ENCODE assay signal across 8 cellular contexts in the genomic region with DNA sequence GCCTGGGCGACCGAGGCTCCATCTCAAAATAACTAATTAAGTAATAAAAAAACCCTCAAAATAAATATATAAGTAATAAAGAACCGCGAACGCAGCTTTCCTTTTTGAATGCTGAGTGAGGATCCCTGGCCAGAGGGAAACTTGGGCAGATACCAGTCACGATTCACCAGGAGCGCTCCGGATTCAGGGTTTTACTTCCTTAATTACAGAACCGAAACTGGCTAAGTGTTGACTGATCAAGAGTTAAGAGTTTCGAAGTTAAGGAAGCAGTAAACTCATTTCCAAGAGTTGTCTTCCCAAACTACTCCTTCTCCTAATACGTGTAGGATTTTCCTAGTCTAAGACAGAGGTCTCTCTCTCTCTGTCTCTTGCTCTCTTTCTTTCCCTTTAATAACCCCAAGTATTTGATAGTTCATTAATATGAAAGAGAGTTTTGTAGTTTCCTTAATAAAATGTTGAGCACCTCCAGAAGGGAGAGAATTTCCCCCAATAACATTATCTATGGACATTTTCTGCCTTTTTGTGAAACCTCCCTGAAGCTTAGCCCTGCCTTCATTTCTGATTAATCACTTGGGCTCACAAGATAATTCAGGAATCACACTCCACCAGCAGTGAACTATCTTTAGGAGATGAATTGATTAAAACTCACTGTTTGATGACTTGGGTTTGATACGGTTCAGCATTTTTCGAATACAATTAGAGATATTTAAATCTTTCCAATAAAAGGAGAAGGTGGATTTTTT.
DNase-seq lines count a peak whose midpoint lies in the region; ATAC-seq and TF ChIP-seq lines count a peak whose summit lies in the region.

No MANE protein-coding gene starts in this region.

- no peak for TF ChIP-seq EP300 in esophagus muscularis mucosa (IDR thresholded peaks at IDR 0.05)

- H3K9ac ChIP-seq in OCI-LY1 (ENCODE audit: low read length) (peak overlapping the region; percentile 28; the same call in 1 of the 2 replicates), parathyroid adenoma (no peak overlapping the region)

- H3K27me3 ChIP-seq in DOHH2 (ENCODE audit: control insufficient read depth, low read length) = no peaks in the 10 kb centered on the region
- no peaks in the 10 kb centered on the region for H3K27me3 ChIP-seq in OCI-LY1 (ENCODE audit: insufficient read depth, low read length)
- H3K27me3 ChIP-seq in esophagus muscularis mucosa = no peaks in the 10 kb centered on the region
- no peaks in the 10 kb centered on the region for H3K27me3 ChIP-seq in parathyroid adenoma (ENCODE audit: control insufficient read depth, insufficient read depth, low read length)

- no peak for DNase-seq in esophagus muscularis mucosa (ENCODE audit: extremely low spot score)
- no peak for DNase-seq in HEK293T (ENCODE audit: extremely low spot score)
- DNase-seq in activated effector memory CD4-positive, alpha-beta T cell treated with Interleukin-2 at 50 U/mL for 16 hours = no peak
- no peak for DNase-seq in NCI-H1048 (lab: John Stamatoyannopoulos, UW)

- H3K27ac ChIP-seq in DOHH2 (ENCODE audit: low read depth, low read length) = peak overlapping the region; percentile 90
- H3K27ac ChIP-seq in OCI-LY1 (ENCODE audit: low read depth, low read length, poor library complexity, severe bottlenecking) = peak overlapping the region; percentile 94
- H3K27ac ChIP-seq in esophagus muscularis mucosa (replicated peaks in 1 of 4) = peak overlapping the region; percentile 5 to 50 (median 30)
- H3K27ac ChIP-seq in parathyroid adenoma = peak overlapping the region; percentile 35

- H3K4me1 ChIP-seq in DOHH2 (ENCODE audit: control insufficient read depth, low read length) (peaks cover 81% of the 10 kb centered on the region), OCI-LY1 (ENCODE audit: insufficient read depth, low read length, severe bottlenecking) (peaks cover 85% of the 10 kb centered on the region), esophagus muscularis mucosa (peaks cover 15 to 27% (median 24%) of the 10 kb centered on the region in 4 donors), parathyroid adenoma (peaks cover 20% of the 10 kb centered on the region)

- intact Hi-C loops in esophagus muscularis mucosa (cut with DNase I) = no loop called here

- H3K36me3 ChIP-seq in DOHH2 (ENCODE audit: control insufficient read depth, low read length) (no peaks in the 10 kb centered on the region), OCI-LY1 (ENCODE audit: insufficient read depth, low read length) (no peaks in the 10 kb centered on the region), esophagus muscularis mucosa (no peaks in the 10 kb centered on the region), parathyroid adenoma (ENCODE audit: control insufficient read depth, insufficient read depth, low read length) (no peaks in the 10 kb centered on the region)

- H3K4me2 ChIP-seq in DOHH2 (ENCODE audit: low read length) (peak overlapping the region; percentile 96), OCI-LY1 (ENCODE audit: low read length) (peak overlapping the region; percentile 59), parathyroid adenoma (ENCODE audit: low read length) (no peak overlapping the region)

- ATAC-seq in GM21825 (IDR thresholded peaks at IDR 0.05; ENCODE audit: unreplicated experiment) = no peak

- POLR2A ChIA-PET in HEK293T (lab: Yijun Ruan, JAX) = interaction anchor here (0.8 kb wide), 1 partner anchor 83 kb away, joined by 3 read pairs; no protein-coding TSS in a partner anchor

- CTCF ChIA-PET in HEK293T (lab: Yijun Ruan, JAX) = no interaction called here

- TF ChIP-seq POLR2A in esophagus muscularis mucosa (IDR thresholded peaks at IDR 0.05; ENCODE audit: low read depth) = no peak

- TF ChIP-seq CTCF in DOHH2 (IDR thresholded peaks at IDR 0.05; ENCODE audit: low read depth, low read length, poor library complexity, severe bottlenecking) = no peak
- no peak for TF ChIP-seq CTCF in OCI-LY1 (IDR thresholded peaks at IDR 0.05; ENCODE audit: low read length)
- TF ChIP-seq CTCF in esophagus muscularis mucosa (IDR thresholded peaks at IDR 0.05) = no peak
- no peak for TF ChIP-seq CTCF in parathyroid adenoma (IDR thresholded peaks at IDR 0.05)

- H3F3A ChIP-seq in DOHH2 (ENCODE audit: control insufficient read depth, insufficient read depth) (peaks cover 52% of the 10 kb centered on the region), OCI-LY1 (ENCODE audit: insufficient read depth, low read length) (no peaks in the 10 kb centered on the region)

- H2AFZ ChIP-seq in OCI-LY1 (ENCODE audit: low read length) (no peak overlapping the region), parathyroid adenoma (peak overlapping the region; percentile 62)

- H3K4me3 ChIP-seq in DOHH2 (ENCODE audit: low read length) = peak overlapping the region; percentile 63
- H3K4me3 ChIP-seq in OCI-LY1 (ENCODE audit: low read depth, low read length, poor library complexity, severe bottlenecking) = peak overlapping the region; percentile 25
- no peak overlapping the region for H3K4me3 ChIP-seq in esophagus muscularis mucosa
- no peak overlapping the region for H3K4me3 ChIP-seq in parathyroid adenoma (ENCODE audit: low read depth, low read length)

- H3K79me2 ChIP-seq in DOHH2 (ENCODE audit: control insufficient read depth, low read length) = no peaks in the 10 kb centered on the region; the same call in 1 of the 2 replicates
- no peaks in the 10 kb centered on the region for H3K79me2 ChIP-seq in OCI-LY1 (ENCODE audit: insufficient read depth, low read length)
- H3K79me2 ChIP-seq in parathyroid adenoma = no peaks in the 10 kb centered on the region

- H3K9me3 ChIP-seq in DOHH2 (ENCODE audit: control insufficient read depth, insufficient read depth, low read length) (no peaks in the 10 kb centered on the region), OCI-LY1 (ENCODE audit: low read length) (no peaks in the 10 kb centered on the region), esophagus muscularis mucosa (no peaks in the 10 kb centered on the region), parathyroid adenoma (ENCODE audit: control insufficient read depth, low read length) (no peaks in the 10 kb centered on the region)

- 71% methylated on average over 13 of the region's 13 CpGs for WGBS in esophagus muscularis mucosa

- H3K9me2 ChIP-seq in DOHH2 (replicated peaks; ENCODE audit: control insufficient read depth, low read length) (no peaks in the 10 kb centered on the region), OCI-LY1 (ENCODE audit: low read depth, low read length) (no peaks in the 10 kb centered on the region)

- no peaks in the 10 kb centered on the region for H4K20me1 ChIP-seq in DOHH2 (ENCODE audit: control insufficient read depth, insufficient read depth, low read depth, low read length)
- no peaks in the 10 kb centered on the region for H4K20me1 ChIP-seq in OCI-LY1 (ENCODE audit: insufficient read depth, low read length)

TF ChIP-seq in HEK293T, 16 proteins besides CTCF, POLR2A, EP300 and RAD21:
- no peak for TF ChIP-seq ELF4 (IDR thresholded peaks at IDR 0.05)
- TF ChIP-seq ARNT (IDR thresholded peaks at IDR 0.05) = no peak
- no peak for TF ChIP-seq TARDBP (IDR thresholded peaks at IDR 0.05)
- TF ChIP-seq NFRKB (IDR thresholded peaks at IDR 0.05) = no peak
- TF ChIP-seq BHLHE40 (IDR thresholded peaks at IDR 0.05; ENCODE audit: borderline replicate concordance) = no peak
- TF ChIP-seq CTBP1 (IDR thresholded peaks at IDR 0.05; ENCODE audit: borderline replicate concordance) = no peak
- TF ChIP-seq HDGF (IDR thresholded peaks at IDR 0.05; ENCODE audit: borderline replicate concordance) = no peak

Comparison
In these comparisons a context has a peak if more than half of its experiments do, and no peak if none do; other contexts are left out.
1. H3K27ac ChIP-seq: peak in every context shown above with its lines; median percentile 94 in OCI-LY1; 90 in DOHH2; 35 in parathyroid adenoma; 30 in esophagus muscularis mucosa.
2. H3K4me3 ChIP-seq: peak in DOHH2 (single experiment) and OCI-LY1 (single experiment); none in esophagus muscularis mucosa (0 of 4) and parathyroid adenoma (single experiment).